In genomic region chr10:5424751-5425150, GRCh38 we compare ENCODE assay signal across 17 cellular contexts. TPM values are rescaled to one million over a fixed set of nuclear protein-coding genes. Genes with fewer than 3 reads are reported as not detected.
A peak's percentile ranks its signal among the peaks of the same experiment; 100 is the strongest.
DNase-seq lines count a peak whose midpoint lies in the region; ATAC-seq and TF ChIP-seq lines count a peak whose summit lies in the region.
"Had no signal": no experiment of that assay in that cellular context is flagged by ENCODE, and none has a peak within 500 bp of the region (broad histone marks: within the 10 kb centered on the region; RNA-seq: fewer than 3 reads in every experiment).

No MANE protein-coding gene starts in this region.

- intact Hi-C loops in head of caudate nucleus (cut with DNase I): no loop called here

- no peak overlapping the region for H2BK5ac ChIP-seq in mesenchymal stem cell (ENCODE audit: low read depth, low read length, poor library complexity, severe bottlenecking)

- H3K14ac ChIP-seq in mesenchymal stem cell (ENCODE audit: low read length in 2 of 2): no peak overlapping the region

- in situ Hi-C loops in HAP-1 (cut with MboI; ENCODE audit: low sequenced_read_pairs): no loop called here

- H4K91ac ChIP-seq in mesenchymal stem cell (ENCODE audit: low read length): no peak overlapping the region

- no peak overlapping the region for H2BK12ac ChIP-seq in mesenchymal stem cell (ENCODE audit: low read length in 2 of 2)

- H3K23ac ChIP-seq in mesenchymal stem cell (ENCODE audit: low read length in 2 of 2): no peak overlapping the region

- H3K4ac ChIP-seq in mesenchymal stem cell (ENCODE audit: low read depth in 1 of 2, low read length in 2 of 2): no peak overlapping the region

- H3K27me3 ChIP-seq in HAP-1 (ENCODE audit: low read depth) (no peaks in the 10 kb centered on the region), mesenchymal stem cell (ENCODE audit: control insufficient read depth in 1 of 2, insufficient read depth in 1 of 2, low read length in 2 of 2) (no peaks in the 10 kb centered on the region)
- H3K27me3 ChIP-seq: BLaER1 treated with 17β-estradiol and CSF1 and Interleukin-3, amounts not matched to agents 10 nM and 100 nM; SJSA1 had no signal

- no peak overlapping the region for H2AFZ ChIP-seq in mesenchymal stem cell (ENCODE audit: low read depth, low read length)

- no peak for ATAC-seq in activated T-helper 17 cell treated with anti-CD3 and anti-CD28 coated beads, Interleukin-2, amount 50 U/mL, for 72 hours (replicated peaks)
- ATAC-seq in HG03571 (IDR thresholded peaks at IDR 0.05; ENCODE audit: unreplicated experiment): no peak

- H3K9me3 ChIP-seq in HAP-1: no peaks in the 10 kb centered on the region
- H3K9me3 ChIP-seq in mesenchymal stem cell (ENCODE audit: control insufficient read depth, low read length): peaks cover 2% of the 10 kb centered on the region
- H3K9me3 ChIP-seq: SJSA1 had no signal

- no peak overlapping the region for H4K8ac ChIP-seq in mesenchymal stem cell (ENCODE audit: low read length)

- TF ChIP-seq CTCF in coronary artery (IDR thresholded peaks at IDR 0.05) (no peak), progenitor cell of endocrine pancreas (IDR thresholded peaks at IDR 0.05; ENCODE audit: unreplicated experiment) (no peak)

- H3K4me1 Mint-ChIP-seq in progenitor cell of endocrine pancreas (ENCODE audit: low read depth): peaks cover 13% of the 10 kb centered on the region
- H3K4me1 Mint-ChIP-seq in activated T-helper 17 cell treated with anti-CD3 and anti-CD28 coated beads, Interleukin-2, amount 50 U/mL, for 72 hours: no peaks in the 10 kb centered on the region

- H3K36me3 ChIP-seq in HAP-1 (replicated peaks) (0 out of 2 replicates have a peak, but pooled peaks cover 3% of the 10 kb centered on the region), mesenchymal stem cell (ENCODE audit: control insufficient read depth in 1 of 2, insufficient read depth in 2 of 2, low read depth in 1 of 2, low read length in 2 of 2) (no peaks in the 10 kb centered on the region)

- H3K9me3 Mint-ChIP-seq in progenitor cell of endocrine pancreas (ENCODE audit: low read depth): peaks cover 6% of the 10 kb centered on the region
- no peaks in the 10 kb centered on the region for H3K9me3 Mint-ChIP-seq in activated T-helper 17 cell treated with anti-CD3 and anti-CD28 coated beads, Interleukin-2, amount 50 U/mL, for 72 hours

- H2BK120ac ChIP-seq in mesenchymal stem cell (ENCODE audit: low read depth, low read length): peak overlapping the region; percentile 5

- peaks cover 17% of the 10 kb centered on the region for H3K79me1 ChIP-seq in mesenchymal stem cell (replicated peaks; ENCODE audit: low read length, poor library complexity, severe bottlenecking)

- H3K4me2 ChIP-seq in mesenchymal stem cell (ENCODE audit: low read length, poor library complexity, severe bottlenecking): no peak overlapping the region
- H3K4me2 ChIP-seq: BLaER1 treated with 17β-estradiol and CSF1 and Interleukin-3, amounts not matched to agents 10 nM and 100 nM had no signal

- H3K27me3 Mint-ChIP-seq in progenitor cell of endocrine pancreas: no peaks in the 10 kb centered on the region
- H3K27me3 Mint-ChIP-seq in activated T-helper 17 cell treated with anti-CD3 and anti-CD28 coated beads, Interleukin-2, amount 50 U/mL, for 72 hours: no peaks in the 10 kb centered on the region

- H2AK5ac ChIP-seq in mesenchymal stem cell (ENCODE audit: low read length, severe bottlenecking): no peak overlapping the region

- no peak overlapping the region for H2BK15ac ChIP-seq in mesenchymal stem cell (ENCODE audit: low read depth, poor library complexity, severe bottlenecking)

- no peak overlapping the region for H3K18ac ChIP-seq in mesenchymal stem cell (ENCODE audit: low read depth in 1 of 2, low read length in 2 of 2)

- H3K4me3 Mint-ChIP-seq in progenitor cell of endocrine pancreas (ENCODE audit: low read depth): no peak overlapping the region
- H3K4me3 Mint-ChIP-seq in activated T-helper 17 cell treated with anti-CD3 and anti-CD28 coated beads, Interleukin-2, amount 50 U/mL, for 72 hours: no peak overlapping the region

- H3K4me3 ChIP-seq in HAP-1 (no peak overlapping the region), coronary artery (no peak overlapping the region), mesenchymal stem cell (ENCODE audit: insufficient read depth in 1 of 2, low read depth in 1 of 2, low read length in 2 of 2) (no peak overlapping the region)
- H3K4me3 ChIP-seq: BLaER1 treated with 17β-estradiol and CSF1 and Interleukin-3, amounts not matched to agents 10 nM and 100 nM; SJSA1 had no signal

- no peak overlapping the region for H3K9ac ChIP-seq in mesenchymal stem cell (ENCODE audit: low read length)
- H3K9ac ChIP-seq: BLaER1 treated with 17β-estradiol and CSF1 and Interleukin-3, amounts not matched to agents 10 nM and 100 nM had no signal

- DNase-seq in HAP-1 (ENCODE audit: low spot score in 2 of 2) (peak; percentile 23 to 71), coronary artery (ENCODE audit: low spot score) (no peak), mesenchymal stem cell (no peak), progenitor cell of endocrine pancreas (ENCODE audit: low spot score, unreplicated experiment) (no peak), head of caudate nucleus (no peak), NCI-H1092 (lab: John Stamatoyannopoulos, UW) (no peak)
- DNase-seq: GF-D8, H7, Kasumi-1, NCI-H1930, NCI-H524, OCI-M1 had no signal

- peaks cover 4% of the 10 kb centered on the region for H3K36me3 Mint-ChIP-seq in progenitor cell of endocrine pancreas (ENCODE audit: insufficient read depth)
- peaks cover 5% of the 10 kb centered on the region for H3K36me3 Mint-ChIP-seq in activated T-helper 17 cell treated with anti-CD3 and anti-CD28 coated beads, Interleukin-2, amount 50 U/mL, for 72 hours (ENCODE audit: low read depth)

- H3K27ac ChIP-seq in coronary artery: peak overlapping the region; percentile 54 to 58
- no peak overlapping the region for H3K27ac ChIP-seq in mesenchymal stem cell (ENCODE audit: low read length, poor library complexity, severe bottlenecking)
- H3K27ac ChIP-seq: BLaER1 treated with 17β-estradiol and CSF1 and Interleukin-3, amounts not matched to agents 10 nM and 100 nM; RWPE1; SJSA1 had no signal

- 94% methylated on average over 3 of the region's 4 CpGs for WGBS in mesenchymal stem cell

- H3K27ac Mint-ChIP-seq in progenitor cell of endocrine pancreas: peak overlapping the region; percentile 1
- no peak overlapping the region for H3K27ac Mint-ChIP-seq in activated T-helper 17 cell treated with anti-CD3 and anti-CD28 coated beads, Interleukin-2, amount 50 U/mL, for 72 hours

- H3K4me1 ChIP-seq in HAP-1 (peaks cover 27% of the 10 kb centered on the region), mesenchymal stem cell (ENCODE audit: control insufficient read depth, insufficient read depth, low read depth, low read length) (no peaks in the 10 kb centered on the region)
- H3K4me1 ChIP-seq: SJSA1 had no signal

RNA-seq across cellular contexts. Expression of gene NET1, which starts 12.4 kb away (rescaled TPM):
- 10.2 TPM for polyA plus RNA-seq in mesenchymal stem cell (2013, experiment 1 of 2)
- 10.9 TPM for polyA plus RNA-seq in mesenchymal stem cell (2013, experiment 2 of 2)
- 97.5 and 103 TPM in 2 replicates for total RNA-seq in progenitor cell of endocrine pancreas
- total RNA-seq in activated T-helper 17 cell treated with anti-CD3 and anti-CD28 coated beads, Interleukin-2, amount 50 U/mL, for 72 hours: 10 to 100 TPM; 17.0 to 39.6 TPM

RNA-seq across cellular contexts. Expression of gene TUBAL3, which starts 20.1 kb away (rescaled TPM):
- not detected for polyA plus RNA-seq in mesenchymal stem cell (2013, experiment 1 of 2)
- polyA plus RNA-seq in mesenchymal stem cell (2013, experiment 2 of 2): not detected
- total RNA-seq in progenitor cell of endocrine pancreas: not detected in 2 replicates
- not detected for total RNA-seq in activated T-helper 17 cell treated with anti-CD3 and anti-CD28 coated beads, Interleukin-2, amount 50 U/mL, for 72 hours
- total RNA-seq: H7, SJSA1 had no signal

RNA-seq across cellular contexts. Expression of gene UCN3, which starts 60.0 kb away (rescaled TPM):
- polyA plus RNA-seq in mesenchymal stem cell (2013, experiment 1 of 2): not detected
- polyA plus RNA-seq in mesenchymal stem cell (2013, experiment 2 of 2): not detected
- total RNA-seq in progenitor cell of endocrine pancreas: 1.00 and 1.3 TPM in 2 replicates
- total RNA-seq in activated T-helper 17 cell treated with anti-CD3 and anti-CD28 coated beads, Interleukin-2, amount 50 U/mL, for 72 hours: not detected
- total RNA-seq: H7, SJSA1 had no signal

Comparison
In these comparisons a context has a peak if more than half of its experiments do, and no peak if none do; other contexts are left out.
1. DNase-seq: peak in HAP-1 (2 of 2); none in coronary artery (single experiment), mesenchymal stem cell (single experiment), progenitor cell of endocrine pancreas (single experiment), head of caudate nucleus (0 of 42) and NCI-H1092 (single experiment).